ENCODE assay signal across 7 cellular contexts in genomic region chr4:139735381-139736256, GRCh38.
A peak's percentile ranks its signal among the peaks of the same experiment; 100 is the strongest.
DNase-seq lines count a peak whose midpoint lies in the region; ATAC-seq and TF ChIP-seq lines count a peak whose summit lies in the region.

No MANE protein-coding gene starts in this region.

- intact Hi-C loops in head of caudate nucleus (cut with DNase I) (loop anchor here (5.0 to 10.0 kb wide), 2 partner anchors 269 to 417 kb away; partner anchors contain the start of gene MAML3), OCI-LY7 (cut with micrococcal nuclease; ENCODE audit: unreplicated experiment) (loop anchor here (10.0 kb wide), 1 partner anchor 519 kb away; no protein-coding TSS in a partner anchor)

- H3K9me3 ChIP-seq in OCI-LY7 (ENCODE audit: low read length), result no peaks in the 10 kb centered on the region

- no peak overlapping the region for H3K27ac ChIP-seq in OCI-LY7 (ENCODE audit: low read depth, low read length, poor library complexity, severe bottlenecking)

- CTCF ChIA-PET in OCI-LY7 (lab: Charles Lee; ENCODE audit: unreplicated experiment), result interaction anchor here (0.5 kb wide), 1 partner anchor 1286 kb away, joined by 4 read pairs; no protein-coding TSS in a partner anchor

- POLR2A ChIA-PET in OCI-LY7 (lab: Charles Lee), result interaction anchor here (1.2 kb wide), 1 partner anchor 8 kb away, joined by 4 read pairs; no protein-coding TSS in a partner anchor

- no peaks in the 10 kb centered on the region for H3K79me2 ChIP-seq in OCI-LY7 (ENCODE audit: insufficient read depth, low read depth, low read length)

- no peaks in the 10 kb centered on the region for H3K9me2 ChIP-seq in OCI-LY7 (ENCODE audit: insufficient read depth, low read length)

- H3K4me2 ChIP-seq in OCI-LY7 (ENCODE audit: low read length), result no peak overlapping the region; the same call in 1 of the 2 replicates

- H3K4me1 ChIP-seq in OCI-LY7 (ENCODE audit: insufficient read depth, low read length, poor library complexity, severe bottlenecking), result peaks cover 5% of the 10 kb centered on the region

- H4K20me1 ChIP-seq in OCI-LY7 (ENCODE audit: insufficient read depth, low read length), result no peaks in the 10 kb centered on the region

- no peak for TF ChIP-seq CTCF in OCI-LY7 (conservative IDR thresholded peaks at IDR 0.05; ENCODE audit: low read length)

- peak; percentile 12 for ATAC-seq in HG02759 (IDR thresholded peaks at IDR 0.05; ENCODE audit: unreplicated experiment)
- no peak for ATAC-seq in HG03571 (IDR thresholded peaks at IDR 0.05; ENCODE audit: unreplicated experiment)
- no peak for ATAC-seq in GM21619 (IDR thresholded peaks at IDR 0.05; ENCODE audit: unreplicated experiment)

- BruUV-seq in OCI-LY7 (replicated peaks; lab: Mats Ljungman, UMichigan), result no TSS peak

- H3K36me3 ChIP-seq in OCI-LY7 (ENCODE audit: insufficient read depth, low read length), result no peaks in the 10 kb centered on the region

- no peak overlapping the region for H3K4me3 ChIP-seq in OCI-LY7 (ENCODE audit: low read depth, low read length, poor library complexity, severe bottlenecking)

- DNase-seq in activated CD8-positive, alpha-beta memory T cell treated with anti-CD3 and anti-CD28 coated beads, Interleukin-2, amount 50 U/mL, for 48 hours, result peak; percentile 56
- peak in 33 of 42 donors; percentile 21 to 70 (median 41) for DNase-seq in head of caudate nucleus
- peak; percentile 23 for DNase-seq in occipital lobe (lab: John Stamatoyannopoulos, UW)
- no peak for DNase-seq in OCI-LY7 (ENCODE audit: low spot score)

- no peak overlapping the region for H2AFZ ChIP-seq in OCI-LY7 (ENCODE audit: low read length)
